Comparison of ENCODE assay signal across 23 cellular contexts in the genomic region with DNA sequence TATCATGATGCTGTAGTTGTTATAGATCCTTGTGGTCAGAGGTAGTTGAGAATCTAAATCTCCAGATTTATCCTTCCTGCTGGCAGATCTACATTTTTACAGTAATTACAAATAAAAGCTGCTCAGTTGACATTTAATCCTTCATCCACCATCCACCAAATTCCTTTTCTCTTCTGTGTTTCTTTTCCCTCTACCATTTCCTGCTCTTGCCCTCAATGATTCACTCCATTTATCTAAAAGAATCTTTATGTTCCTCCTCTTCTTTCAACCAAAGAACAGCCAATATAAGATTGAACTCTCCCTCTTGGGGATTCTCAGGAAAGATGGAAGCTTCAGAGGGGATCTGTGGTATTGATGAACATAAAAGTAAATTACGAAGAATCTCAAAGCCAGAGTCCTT. TPM values are rescaled to one million over a fixed set of nuclear protein-coding genes. Genes with fewer than 3 reads are reported as not detected.
DNase-seq lines count a peak whose midpoint lies in the region; ATAC-seq and TF ChIP-seq lines count a peak whose summit lies in the region.
"Had no signal": no experiment of that assay in that cellular context is flagged by ENCODE, and none has a peak within 500 bp of the region (broad histone marks: within the 10 kb centered on the region; RNA-seq: fewer than 3 reads in every experiment).

No MANE protein-coding gene starts in this region.

- peaks cover 61% of the 10 kb centered on the region for H3K4me1 Mint-ChIP-seq in activated CD8-positive, alpha-beta T cell treated with anti-CD3 and anti-CD28 coated beads, Interleukin-2, amount 10 ng/mL, durations not matched to agents 7 days and 5 days (ENCODE audit: low read depth)

- H3K27me3 Mint-ChIP-seq in activated CD8-positive, alpha-beta T cell treated with anti-CD3 and anti-CD28 coated beads, Interleukin-2, amount 10 ng/mL, durations not matched to agents 7 days and 5 days (ENCODE audit: low read depth): no peaks in the 10 kb centered on the region
- H3K27me3 Mint-ChIP-seq: natural killer cell treated with Interleukin-12 subunit alpha and Interleukin-12 subunit beta and Interleukin-15 and Interleukin-18, amount 100 ng/mL, for 72 hours had no signal

- no peak overlapping the region for H3K27ac Mint-ChIP-seq in activated CD8-positive, alpha-beta T cell treated with anti-CD3 and anti-CD28 coated beads, Interleukin-2, amount 10 ng/mL, durations not matched to agents 7 days and 5 days
- H3K27ac Mint-ChIP-seq: natural killer cell treated with Interleukin-12 subunit alpha and Interleukin-12 subunit beta and Interleukin-15 and Interleukin-18, amount 100 ng/mL, for 72 hours; T-helper 1 cell treated with Interleukin-12 subunit alpha and Interleukin-12 subunit beta and Interleukin-4 antibody, amounts not matched to agents 30 μg/mL and 1 μg/mL, for 36 hours had no signal

- H3K79me2 ChIP-seq in SK-N-SH (ENCODE audit: insufficient read depth): peaks cover 94% of the 10 kb centered on the region

- H3K27ac ChIP-seq in SK-N-SH (ENCODE audit: low read depth in 2 of 2, low read length in 1 of 2): peak overlapping the region; percentile 32 to 96
- H3K27ac ChIP-seq in RWPE2 (ENCODE audit: poor library complexity, severe bottlenecking): peak overlapping the region; percentile 11
- H3K27ac ChIP-seq: 22Rv1, C4-2B, gastrocnemius medialis, psoas muscle, WERI-Rb-1 had no signal

- H3K9me3 ChIP-seq in SK-N-SH (no peaks in the 10 kb centered on the region), RWPE2 (ENCODE audit: severe bottlenecking) (no peaks in the 10 kb centered on the region), skeletal muscle satellite cell (replicated peaks; ENCODE audit: low read length) (no peaks in the 10 kb centered on the region)
- H3K9me3 ChIP-seq: gastrocnemius medialis, psoas muscle had no signal

- no peak overlapping the region for H3K4me3 ChIP-seq in SK-N-SH (ENCODE audit: low read depth in 2 of 2, low read length in 1 of 2)
- H3K4me3 ChIP-seq in RWPE2 (ENCODE audit: severe bottlenecking): no peak overlapping the region
- no peak overlapping the region for H3K4me3 ChIP-seq in fibroblast of mammary gland (ENCODE audit: control insufficient read depth, low read depth, low read length)
- H3K4me3 ChIP-seq in skeletal muscle satellite cell (ENCODE audit: low read length): peak overlapping the region; percentile 7
- H3K4me3 ChIP-seq: gastrocnemius medialis, K562, psoas muscle had no signal

- H3K4me1 ChIP-seq in SK-N-SH (ENCODE audit: control insufficient read depth in 1 of 2, insufficient read depth in 2 of 2, low read depth in 1 of 2, low read length in 1 of 2) (peaks cover 18 to 46% of the 10 kb centered on the region in 2 experiments), RWPE2 (ENCODE audit: insufficient read depth, poor library complexity, severe bottlenecking) (peaks cover 28% of the 10 kb centered on the region), skeletal muscle satellite cell (ENCODE audit: control insufficient read depth, insufficient read depth, low read length) (peaks cover 47% of the 10 kb centered on the region)

- H2AFZ ChIP-seq in SK-N-SH (ENCODE audit: low read depth): no peak overlapping the region

- H4K20me1 ChIP-seq in SK-N-SH (ENCODE audit: insufficient read depth): peaks cover 43% of the 10 kb centered on the region

- H3F3A ChIP-seq in SK-N-SH (replicated peaks; ENCODE audit: insufficient read depth): peaks cover 56% of the 10 kb centered on the region

- H3K4me2 ChIP-seq in SK-N-SH (peak overlapping the region; percentile 86), skeletal muscle satellite cell (ENCODE audit: low read length) (peak overlapping the region; percentile 85)

- H3K36me3 ChIP-seq in SK-N-SH (replicated peaks in 1 of 2; ENCODE audit: control insufficient read depth in 1 of 2, insufficient read depth in 2 of 2, low read length in 1 of 2): peaks cover 0 to 20% of the 10 kb centered on the region in 2 experiments
- peaks cover 18% of the 10 kb centered on the region for H3K36me3 ChIP-seq in RWPE2 (ENCODE audit: low read depth)
- H3K36me3 ChIP-seq in skeletal muscle satellite cell (ENCODE audit: insufficient read depth, low read length): peaks cover 14% of the 10 kb centered on the region
- H3K36me3 ChIP-seq: gastrocnemius medialis had no signal

- no peaks in the 10 kb centered on the region for H3K27me3 ChIP-seq in SK-N-SH (ENCODE audit: insufficient read depth)
- no peaks in the 10 kb centered on the region for H3K27me3 ChIP-seq in RWPE2 (ENCODE audit: insufficient read depth, poor library complexity, severe bottlenecking)
- no peaks in the 10 kb centered on the region for H3K27me3 ChIP-seq in skeletal muscle satellite cell (ENCODE audit: control insufficient read depth, insufficient read depth, low read length)
- H3K27me3 ChIP-seq: gastrocnemius medialis had no signal

- peaks cover 19% of the 10 kb centered on the region for H3K36me3 Mint-ChIP-seq in activated CD8-positive, alpha-beta T cell treated with anti-CD3 and anti-CD28 coated beads, Interleukin-2, amount 10 ng/mL, durations not matched to agents 7 days and 5 days (ENCODE audit: low read depth)

- POLR2A ChIA-PET in SK-N-SH (lab: Yijun Ruan, JAX): no interaction called here
- POLR2A ChIA-PET in activated CD8-positive, alpha-beta T cell treated with anti-CD3 and anti-CD28 coated beads, Interleukin-2, amount 10 ng/mL, durations not matched to agents 7 days and 5 days (lab: Charles Lee): interaction anchor here (0.8 kb wide), 1 partner anchor 411 kb away, joined by 3 read pairs; a partner anchor contains a TSS

- no peaks in the 10 kb centered on the region for H3K9me2 ChIP-seq in SK-N-SH

- no peak for TF ChIP-seq RAD21 in SK-N-SH (IDR thresholded peaks at IDR 0.05; ENCODE audit: low read length)

- no peak for DNase-seq in SK-N-SH
- DNase-seq in RWPE2 (ENCODE audit: low spot score): no peak
- DNase-seq in fibroblast of mammary gland (ENCODE audit: low read depth): peak; percentile 34
- DNase-seq in DMS114 treated with DMSO at 0.1 percent for 48 hours (lab: John Stamatoyannopoulos, UW; ENCODE audit: unreplicated experiment): no peak
- DNase-seq in activated CD8-positive, alpha-beta T cell treated with anti-CD3 and anti-CD28 coated beads, Interleukin-2, amount 10 ng/mL, durations not matched to agents 7 days and 5 days: no peak
- DNase-seq: activated naive CD4-positive, alpha-beta T cell; cortex of kidney; gastrocnemius medialis; NCI-H1092 treated with DMSO at 0.1 percent for 48 hours; NCI-H2081 treated with DMSO at 0.1 percent for 48 hours; NCI-H510A treated with DMSO at 0.1 percent for 48 hours; psoas muscle; SHP77; substantia nigra; WERI-Rb-1 had no signal

- H3K9me3 Mint-ChIP-seq in activated CD8-positive, alpha-beta T cell treated with anti-CD3 and anti-CD28 coated beads, Interleukin-2, amount 10 ng/mL, durations not matched to agents 7 days and 5 days (ENCODE audit: insufficient read depth): no peaks in the 10 kb centered on the region
- H3K9me3 Mint-ChIP-seq: natural killer cell treated with Interleukin-12 subunit alpha and Interleukin-12 subunit beta and Interleukin-15 and Interleukin-18, amount 100 ng/mL, for 72 hours; T-helper 1 cell treated with Interleukin-12 subunit alpha and Interleukin-12 subunit beta and Interleukin-4 antibody, amounts not matched to agents 30 μg/mL and 1 μg/mL, for 36 hours had no signal

- peak in 1 of 2 experiments; percentile 52; a peak in 1 of 4 replicates for TF ChIP-seq EP300 in SK-N-SH (IDR thresholded peaks at IDR 0.05; ENCODE audit: borderline replicate concordance in 1 of 2, low read depth in 1 of 2, low read length in 1 of 2)

- no peak overlapping the region for H3K4me3 Mint-ChIP-seq in activated CD8-positive, alpha-beta T cell treated with anti-CD3 and anti-CD28 coated beads, Interleukin-2, amount 10 ng/mL, durations not matched to agents 7 days and 5 days
- H3K4me3 Mint-ChIP-seq: natural killer cell treated with Interleukin-12 subunit alpha and Interleukin-12 subunit beta and Interleukin-15 and Interleukin-18, amount 100 ng/mL, for 72 hours; T-helper 1 cell treated with Interleukin-12 subunit alpha and Interleukin-12 subunit beta and Interleukin-4 antibody, amounts not matched to agents 30 μg/mL and 1 μg/mL, for 36 hours had no signal

- H3K9ac ChIP-seq in SK-N-SH: peak overlapping the region; percentile 95; the same call in 1 of the 2 replicates
- peak overlapping the region; percentile 7 for H3K9ac ChIP-seq in skeletal muscle satellite cell (ENCODE audit: low read depth, low read length)

- WGBS in SK-N-SH (ENCODE audit: low lambda C conversion rate): 59% methylated on average over 1 of the region's 1 CpG

- TF ChIP-seq CTCF in SK-N-SH (IDR thresholded peaks at IDR 0.05) (no peak), RWPE2 (IDR thresholded peaks at IDR 0.05; ENCODE audit: poor library complexity, severe bottlenecking) (no peak), fibroblast of mammary gland (conservative IDR thresholded peaks at IDR 0.05; ENCODE audit: control insufficient read depth, insufficient read depth, low read depth, low read length) (no peak)

- no peak for ATAC-seq in SK-N-SH treated with all-trans-retinoic acid at 6 μM for 48 hours
- no peak for ATAC-seq in RWPE2 (ENCODE audit: low read depth)
- no peak for ATAC-seq in HG03108 (IDR thresholded peaks at IDR 0.05; ENCODE audit: unreplicated experiment)
- no peak for ATAC-seq in activated CD8-positive, alpha-beta T cell treated with anti-CD3 and anti-CD28 coated beads, Interleukin-2, amount 10 ng/mL, durations not matched to agents 7 days and 5 days
- ATAC-seq: gastrocnemius medialis; K562; natural killer cell treated with Interleukin-12 subunit alpha and Interleukin-12 subunit beta and Interleukin-15 and Interleukin-18, amount 100 ng/mL, for 72 hours; psoas muscle had no signal

- CTCF ChIA-PET in SK-N-SH (lab: Yijun Ruan, JAX): interaction anchor here (0.8 to 1.6 kb wide), 6 partner anchors 24 to 216 kb away, joined by 3 to 7 read pairs (median 5); a partner anchor contains a TSS
- CTCF ChIA-PET in activated CD8-positive, alpha-beta T cell treated with anti-CD3 and anti-CD28 coated beads, Interleukin-2, amount 10 ng/mL, durations not matched to agents 7 days and 5 days (lab: Charles Lee): interaction anchor here (1.5 to 2.8 kb wide), 2 partner anchors 185 to 207 kb away, joined by 6 to 23 read pairs; no protein-coding TSS in a partner anchor

TF ChIP-seq in SK-N-SH treated with all-trans-retinoic acid at 6 μM for 48 hours, 23 proteins besides CTCF, POLR2A, EP300 and RAD21 (continues in another document):
- no peak for TF ChIP-seq OSR1 (CRISPR knock-in tag; IDR thresholded peaks at IDR 0.05)

RNA-seq across cellular contexts. Expression of a gene that starts 4.4 kb away (rescaled TPM):
- polyA plus RNA-seq in SK-N-SH (2012; rRNA removed): 28.1 and 31.8 TPM in 2 replicates
- polyA plus RNA-seq in SK-N-SH (2012; cell fraction: cytosol; rRNA removed): 31.8 and 34.0 TPM in 2 replicates
- polyA plus RNA-seq in SK-N-SH (2012; cell fraction: nucleus; rRNA removed): 54.6 and 89.8 TPM in 2 replicates
- total RNA-seq in skeletal muscle satellite cell (2012; rRNA removed): 47.4 and 48.9 TPM in 2 replicates
- total RNA-seq in activated CD8-positive, alpha-beta T cell treated with anti-CD3 and anti-CD28 coated beads, Interleukin-2, amount 10 ng/mL, durations not matched to agents 7 days and 5 days: 10 to 100 TPM; 28.3 to 28.6 TPM

RNA-seq across cellular contexts. Expression of a gene that starts 32.0 kb away (rescaled TPM):
- 7.3 and 9.0 TPM in 2 replicates for polyA plus RNA-seq in SK-N-SH (2012; rRNA removed)
- polyA plus RNA-seq in SK-N-SH (2012; cell fraction: cytosol; rRNA removed): 8.7 and 11.1 TPM in 2 replicates
- 2.9 and 5.2 TPM in 2 replicates for polyA plus RNA-seq in SK-N-SH (2012; cell fraction: nucleus; rRNA removed)
- total RNA-seq in skeletal muscle satellite cell (2012; rRNA removed): 1.8 and 2.4 TPM in 2 replicates
- total RNA-seq in activated CD8-positive, alpha-beta T cell treated with anti-CD3 and anti-CD28 coated beads, Interleukin-2, amount 10 ng/mL, durations not matched to agents 7 days and 5 days: 1 to 10 TPM; 1.4 to 1.5 TPM
